Comparison of ENCODE assay signal across 14 cellular contexts in the genomic region with DNA sequence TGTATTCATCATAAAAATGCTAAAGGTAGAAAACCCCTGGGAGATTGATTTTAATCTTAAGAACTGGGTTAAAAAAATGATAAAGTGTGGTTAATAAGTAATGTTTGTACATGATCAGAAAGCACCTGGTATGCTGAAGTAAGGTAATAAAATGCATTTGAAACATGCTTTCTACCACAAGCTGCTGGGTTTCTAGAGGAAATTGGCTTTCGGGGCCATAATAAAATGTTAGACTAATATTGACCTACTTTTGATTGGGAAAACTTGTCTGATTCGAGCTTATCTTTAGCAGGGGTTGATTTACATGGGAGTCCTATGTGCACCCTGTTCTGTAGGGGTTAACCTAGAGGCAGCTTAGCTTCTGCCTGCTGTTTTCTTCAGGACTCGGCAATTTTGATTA. TPM values are rescaled to one million over a fixed set of nuclear protein-coding genes. Genes with fewer than 3 reads are reported as not detected.
DNase-seq lines count a peak whose midpoint lies in the region; ATAC-seq and TF ChIP-seq lines count a peak whose summit lies in the region.
"Had no signal": no experiment of that assay in that cellular context is flagged by ENCODE, and none has a peak within 500 bp of the region (broad histone marks: within the 10 kb centered on the region; RNA-seq: fewer than 3 reads in every experiment).

No MANE protein-coding gene starts in this region.

- intact Hi-C loops in left colon (cut with DNase I, micrococcal nuclease) = no loop called here

- TF ChIP-seq CTCF in C4-2B (conservative IDR thresholded peaks at IDR 0.05) (no peak), VCaP (conservative IDR thresholded peaks at IDR 0.05) (no peak)

- ATAC-seq in left colon = peak; percentile 77

- H3K27ac ChIP-seq in C4-2B (peak overlapping the region; percentile 47; the same call in 1 of the 2 replicates), VCaP (peak overlapping the region; percentile 99)
- H3K27ac ChIP-seq: 22Rv1, HL-60 had no signal

- DNase-seq in left colon (no peak), renal cortical epithelial cell (ENCODE audit: low read depth) (peak; percentile 34), HCEC 1CT (no peak), foreskin melanocyte (no peak), ureter (ENCODE audit: low spot score) (no peak)
- DNase-seq: CD8-positive, alpha-beta memory T cell; DND-41; GDM1; GOT3; IMR-90 had no signal

RNA-seq across cellular contexts. Expression of gene CRYBG1, which starts 50.5 kb away (rescaled TPM):
- total RNA-seq in left colon (10 to 100 TPM; 73.7 to 77.5 TPM), renal cortical epithelial cell (13.9 and 16.3 TPM in 2 replicates), ureter (107 TPM)
